In genomic region chr9:16058131-16058549, GRCh38 we compare ENCODE assay signal across 13 cellular contexts.
DNase-seq lines count a peak whose midpoint lies in the region; ATAC-seq, FAIRE-seq and TF ChIP-seq lines count a peak whose summit lies in the region.
"Had no signal": no experiment of that assay in that cellular context is flagged by ENCODE, and none has a peak within 500 bp of the region (broad histone marks: within the 10 kb centered on the region; RNA-seq: fewer than 3 reads in every experiment).

No MANE protein-coding gene starts in this region.

- H3K9me3 ChIP-seq in MG63 (peaks cover 14% of the 10 kb centered on the region), lower lobe of right lung (no peaks in the 10 kb centered on the region)
- H3K9me3 ChIP-seq: HAP-1, pancreas had no signal

- intact Hi-C loops in lower lobe of right lung (cut with DNase I): no loop called here

- H3K36me3 Mint-ChIP-seq in activated naive CD4-positive, alpha-beta T cell treated with anti-CD3 and anti-CD28 coated beads, Interleukin-2, amount 50 U/mL, for 72 hours: peaks cover 0 to 11% of the 10 kb centered on the region in 2 donors

- TF ChIP-seq CTCF in epithelial cell of esophagus (IDR thresholded peaks at IDR 0.05; ENCODE audit: insufficient read depth, low read depth, low read length, missing control alignments) (no peak), lower lobe of right lung (IDR thresholded peaks at IDR 0.05) (no peak)

- no peak overlapping the region for H3K4me3 ChIP-seq in MG63
- no peak overlapping the region for H3K4me3 ChIP-seq in epithelial cell of esophagus (ENCODE audit: low read length)
- no peak overlapping the region for H3K4me3 ChIP-seq in lower lobe of right lung
- H3K4me3 ChIP-seq: HAP-1, pancreas had no signal

- no peak overlapping the region for H3K27ac ChIP-seq in lower lobe of right lung
- H3K27ac ChIP-seq: pancreas had no signal

- peak in 1 of 2 donors; percentile 12 for DNase-seq in activated naive CD4-positive, alpha-beta T cell treated with anti-CD3 and anti-CD28 coated beads, Interleukin-2, amount 50 U/mL, for 72 hours (ENCODE audit: low spot score in 2 of 2)
- no peak for DNase-seq in activated naive CD4-positive, alpha-beta T cell treated with Interleukin-2 at 50 U/mL for 16 hours
- DNase-seq in MG63: peak; percentile 74
- peak; percentile 79 for DNase-seq in epithelial cell of esophagus (ENCODE audit: low read depth)
- DNase-seq in urothelium cell line (ENCODE audit: low spot score): peak; percentile 48
- DNase-seq in lower lobe of right lung: no peak
- no peak for DNase-seq in DMS153 (lab: John Stamatoyannopoulos, UW)
- DNase-seq: activated B cell treated with CpG ODN at 0.5 μM for 24 hours; NCI-H1105 treated with DMSO at 0.1 percent for 48 hours; pancreas; stimulated activated naive CD4-positive, alpha-beta T cell treated with Interleukin-2 at 50 U/mL for 16 hours had no signal

- peak; percentile 74 to 83 for ATAC-seq in activated naive CD4-positive, alpha-beta T cell treated with anti-CD3 and anti-CD28 coated beads, Interleukin-2, amount 50 U/mL, for 72 hours
- ATAC-seq in lower lobe of right lung (no peak), HG03457 (IDR thresholded peaks at IDR 0.05; ENCODE audit: unreplicated experiment) (no peak)
- ATAC-seq: pancreas had no signal

- peaks cover 3% of the 10 kb centered on the region in 2 donors for H3K9me3 Mint-ChIP-seq in activated naive CD4-positive, alpha-beta T cell treated with anti-CD3 and anti-CD28 coated beads, Interleukin-2, amount 50 U/mL, for 72 hours

- no peaks in the 10 kb centered on the region for H3K4me1 ChIP-seq in lower lobe of right lung
- H3K4me1 ChIP-seq: HAP-1, pancreas had no signal

- FAIRE-seq in urothelium cell line (lab: Jason Lieb, UNC): no peak
- FAIRE-seq: pancreas had no signal

- H3K27ac Mint-ChIP-seq in activated naive CD4-positive, alpha-beta T cell treated with anti-CD3 and anti-CD28 coated beads, Interleukin-2, amount 50 U/mL, for 72 hours: peak overlapping the region; percentile 1 to 13
- H3K27ac Mint-ChIP-seq: activated B cell treated with CpG ODN at 0.5 μM for 24 hours had no signal

- H3K27me3 ChIP-seq in MG63 (no peaks in the 10 kb centered on the region), lower lobe of right lung (ENCODE audit: low read depth) (no peaks in the 10 kb centered on the region)
- H3K27me3 ChIP-seq: pancreas had no signal

- no peaks in the 10 kb centered on the region for H3K36me3 ChIP-seq in MG63
- H3K36me3 ChIP-seq in lower lobe of right lung: no peaks in the 10 kb centered on the region
- H3K36me3 ChIP-seq: HAP-1, pancreas had no signal

Comparison
In these comparisons a context has a peak if more than half of its experiments do, and no peak if none do; other contexts are left out.
1. ATAC-seq: peak in activated naive CD4-positive, alpha-beta T cell treated with anti-CD3 and anti-CD28 coated beads, Interleukin-2, amount 50 U/mL, for 72 hours (2 of 2); none in lower lobe of right lung (0 of 2) and HG03457 (single experiment).
2. DNase-seq: peak in MG63 (single experiment), epithelial cell of esophagus (single experiment) and urothelium cell line (single experiment); none in activated naive CD4-positive, alpha-beta T cell treated with Interleukin-2 at 50 U/mL for 16 hours (single experiment), lower lobe of right lung (single experiment) and DMS153 (single experiment).